ENCODE assay signal across 19 cellular contexts in genomic region chr1:44521378-44522080, GRCh38.
"Had no signal": no experiment of that assay in that cellular context is flagged by ENCODE, and none has a peak within 500 bp of the region (broad histone marks: within the 10 kb centered on the region; RNA-seq: fewer than 3 reads in every experiment).

No MANE protein-coding gene starts in this region.

- FAIRE-seq: endometrium had no signal

- H3K4me1 ChIP-seq: esophagus muscularis mucosa, gastroesophageal sphincter, lower lobe of right lung had no signal

- H3K9me3 ChIP-seq: esophagus muscularis mucosa, gastroesophageal sphincter, left ventricle myocardium inferior, lower lobe of right lung, sigmoid colon had no signal

- H3K36me3 ChIP-seq: esophagus muscularis mucosa, gastroesophageal sphincter, left ventricle myocardium inferior, lower lobe of right lung, sigmoid colon had no signal

- DNase-seq: effector memory CD4-positive, alpha-beta T cell; glutamatergic neuron; islet precursor cell; left cardiac atrium; left ventricle myocardium inferior; lower lobe of right lung; naive thymus-derived CD4-positive, alpha-beta T cell; nephron progenitor cell; sigmoid colon; stimulated activated CD4-positive, alpha-beta T cell treated with anti-CD3 and anti-CD28 coated beads, Interleukin-2, amount 100 ng/mL, for 24 hours; stimulated activated CD4-positive, alpha-beta T cell treated with anti-CD3 and anti-CD28 coated beads, Interleukin-4, amount 100 ng/mL, for 4 hours; stimulated activated naive B cell treated with anti-CD40 and anti-IgM and Interleukin-4, amounts not matched to agents 10 μg/mL and 1 μg/mL and 100 μg/mL, for 72 hours; stimulated activated naive CD8-positive, alpha-beta T cell treated with anti-CD3 and anti-CD28 coated beads, Interleukin-15, amount 100 ng/mL, for 72 hours; trophoblast cell had no signal

- H3K4me3 ChIP-seq: coronary artery, esophagus muscularis mucosa, gastroesophageal sphincter, left ventricle myocardium inferior, lower lobe of right lung, sigmoid colon, skin epidermis had no signal

- H3K27ac ChIP-seq: coronary artery, esophagus muscularis mucosa, gastroesophageal sphincter, left ventricle myocardium inferior, lower lobe of right lung, sigmoid colon, skin epidermis had no signal
